Comparison of ENCODE assay signal across 13 cellular contexts in the genomic region with DNA sequence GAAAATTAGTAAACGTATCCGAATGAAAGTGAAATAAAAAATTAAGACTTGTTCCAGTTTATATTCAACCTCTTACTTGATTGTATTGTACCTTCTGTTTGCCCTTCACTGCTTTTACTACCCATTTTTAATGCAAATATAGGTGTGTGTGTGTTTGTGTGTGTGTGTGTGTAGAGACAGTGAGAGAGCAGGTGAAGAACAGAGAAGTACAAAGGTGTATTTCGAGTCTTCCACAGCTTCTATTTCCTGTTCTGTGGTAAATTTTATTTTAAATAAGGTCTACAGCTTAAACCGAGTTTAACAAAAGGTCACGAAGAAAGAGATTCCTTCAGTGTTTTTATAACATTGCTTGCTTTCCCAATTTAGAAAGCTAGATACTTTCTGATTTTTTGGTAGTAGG. TPM values are rescaled to one million over a fixed set of nuclear protein-coding genes. Genes with fewer than 3 reads are reported as not detected.
DNase-seq lines count a peak whose midpoint lies in the region; ATAC-seq and TF ChIP-seq lines count a peak whose summit lies in the region.
"Had no signal": no experiment of that assay in that cellular context is flagged by ENCODE, and none has a peak within 500 bp of the region (broad histone marks: within the 10 kb centered on the region; RNA-seq: fewer than 3 reads in every experiment).

No MANE protein-coding gene starts in this region.

- H3K36me3 Mint-ChIP-seq in activated naive CD8-positive, alpha-beta T cell treated with anti-CD3 and anti-CD28 coated beads, Interleukin-2, amount 50 U/mL, for 24 hours (ENCODE audit: low read depth) = peaks cover 15% of the 10 kb centered on the region
- peaks cover 37% of the 10 kb centered on the region for H3K36me3 Mint-ChIP-seq in mesothelial cell of epicardium
- H3K36me3 Mint-ChIP-seq in nephron progenitor cell (ENCODE audit: low read depth) = peaks cover 34% of the 10 kb centered on the region

- peaks cover 61% of the 10 kb centered on the region for H3K79me2 ChIP-seq in SK-N-SH (ENCODE audit: insufficient read depth)

- peaks cover 20 to 76% of the 10 kb centered on the region in 2 experiments; a peak in 3 of 4 replicates for H3K4me1 ChIP-seq in SK-N-SH (ENCODE audit: control insufficient read depth in 1 of 2, insufficient read depth in 2 of 2, low read depth in 1 of 2, low read length in 1 of 2)
- H3K4me1 ChIP-seq in suprapubic skin = peaks cover 52% of the 10 kb centered on the region

- H3K27me3 Mint-ChIP-seq in activated naive CD8-positive, alpha-beta T cell treated with anti-CD3 and anti-CD28 coated beads, Interleukin-2, amount 50 U/mL, for 24 hours = no peaks in the 10 kb centered on the region
- H3K27me3 Mint-ChIP-seq in mesothelial cell of epicardium (ENCODE audit: low read depth) = no peaks in the 10 kb centered on the region
- H3K27me3 Mint-ChIP-seq in nephron progenitor cell (ENCODE audit: low read depth, poor library complexity) = peaks cover 5% of the 10 kb centered on the region

- H3K4me1 Mint-ChIP-seq in activated naive CD8-positive, alpha-beta T cell treated with anti-CD3 and anti-CD28 coated beads, Interleukin-2, amount 50 U/mL, for 24 hours = peaks cover 41% of the 10 kb centered on the region
- peaks cover 56% of the 10 kb centered on the region for H3K4me1 Mint-ChIP-seq in mesothelial cell of epicardium
- peaks cover 70% of the 10 kb centered on the region for H3K4me1 Mint-ChIP-seq in nephron progenitor cell

- DNase-seq in SK-N-SH (no peak), mesothelial cell of epicardium (ENCODE audit: low spot score in 2 of 2, unreplicated experiment in 2 of 2) (no peak), suprapubic skin (ENCODE audit: low spot score in 2 of 2) (no peak), nephron progenitor cell (no peak), KG1 (lab: John Stamatoyannopoulos, UW) (no peak)
- no peak for DNase-seq in activated naive CD8-positive, alpha-beta T cell treated with anti-CD3 and anti-CD28 coated beads, Interleukin-2, amount 50 U/mL, for 24 hours
- DNase-seq: 8988T, NCI-H2081 treated with DMSO at 0.1 percent for 48 hours had no signal

- no peak overlapping the region for H3K27ac Mint-ChIP-seq in activated naive CD8-positive, alpha-beta T cell treated with anti-CD3 and anti-CD28 coated beads, Interleukin-2, amount 50 U/mL, for 24 hours
- H3K27ac Mint-ChIP-seq in mesothelial cell of epicardium = peak overlapping the region; percentile 37
- H3K27ac Mint-ChIP-seq in nephron progenitor cell = no peak overlapping the region
- H3K27ac Mint-ChIP-seq: activated T-helper 2 cell treated with anti-CD3 and anti-CD28 coated beads, Interferon-gamma antibody, Interleukin-2, Interleukin-4, amounts not matched to agents 10 μg/mL and 5 μg/mL and 100 μg/mL, durations not matched to agents 14 hours and 24 hours and 36 hours; GM23338 had no signal

- peak overlapping the region; percentile 66 for H3K4me2 ChIP-seq in SK-N-SH
- H3K4me2 ChIP-seq: GM23338 had no signal

- H4K20me1 ChIP-seq in SK-N-SH (ENCODE audit: insufficient read depth) = no peaks in the 10 kb centered on the region; the same call in 1 of the 2 replicates

- H3K27me3 ChIP-seq in SK-N-SH (ENCODE audit: insufficient read depth) (no peaks in the 10 kb centered on the region), suprapubic skin (no peaks in the 10 kb centered on the region)

- no peak for TF ChIP-seq RAD21 in SK-N-SH (IDR thresholded peaks at IDR 0.05; ENCODE audit: low read length)

- H3K4me3 Mint-ChIP-seq in activated naive CD8-positive, alpha-beta T cell treated with anti-CD3 and anti-CD28 coated beads, Interleukin-2, amount 50 U/mL, for 24 hours = peak overlapping the region; percentile 25
- no peak overlapping the region for H3K4me3 Mint-ChIP-seq in mesothelial cell of epicardium
- no peak overlapping the region for H3K4me3 Mint-ChIP-seq in nephron progenitor cell
- H3K4me3 Mint-ChIP-seq: GM23338, neural crest cell had no signal

- CTCF ChIA-PET in SK-N-SH (lab: Yijun Ruan, JAX) = interaction anchor here (0.7 to 1.0 kb wide), 2 partner anchors 10 to 18 kb away, joined by 3 to 5 read pairs; no protein-coding TSS in a partner anchor

- H3K9me3 ChIP-seq in SK-N-SH (no peaks in the 10 kb centered on the region), suprapubic skin (no peaks in the 10 kb centered on the region)

- no peak for TF ChIP-seq POLR2A in suprapubic skin (IDR thresholded peaks at IDR 0.05)

- H3K9ac ChIP-seq in SK-N-SH = peak overlapping the region; percentile 64; the same call in 1 of the 2 replicates

- no peak overlapping the region for H2AFZ ChIP-seq in SK-N-SH (ENCODE audit: low read depth)
- H2AFZ ChIP-seq: GM23338 had no signal

- ATAC-seq in SK-N-SH treated with all-trans-retinoic acid at 6 μM for 48 hours = no peak
- no peak for ATAC-seq in activated naive CD8-positive, alpha-beta T cell treated with anti-CD3 and anti-CD28 coated beads, Interleukin-2, amount 50 U/mL, for 24 hours
- ATAC-seq in GM19035 (IDR thresholded peaks at IDR 0.05; ENCODE audit: unreplicated experiment) = no peak
- ATAC-seq: GM23338 had no signal

- H3K27ac ChIP-seq in SK-N-SH (ENCODE audit: low read depth in 2 of 2, low read length in 1 of 2) = peak overlapping the region; percentile 89 to 97; a peak in 3 of 4 replicates
- H3K27ac ChIP-seq in suprapubic skin = peak overlapping the region; percentile 84

- POLR2A ChIA-PET in SK-N-SH (lab: Yijun Ruan, JAX) = no interaction called here

- TF ChIP-seq EP300 in SK-N-SH (IDR thresholded peaks at IDR 0.05; ENCODE audit: borderline replicate concordance in 1 of 2, low read depth in 1 of 2, low read length in 1 of 2) = no peak
- no peak for TF ChIP-seq EP300 in suprapubic skin (IDR thresholded peaks at IDR 0.05)

- peaks cover 57% of the 10 kb centered on the region for H3F3A ChIP-seq in SK-N-SH (replicated peaks; ENCODE audit: insufficient read depth)

- no peaks in the 10 kb centered on the region for H3K9me2 ChIP-seq in SK-N-SH

- H3K4me3 ChIP-seq in SK-N-SH (ENCODE audit: low read depth in 2 of 2, low read length in 1 of 2) (peak overlapping the region; percentile 0 to 43; a peak in 3 of 4 replicates), suprapubic skin (no peak overlapping the region)
- H3K4me3 ChIP-seq: GM23338 had no signal

- 50% methylated on average over 5 of the region's 5 CpGs for WGBS in SK-N-SH (ENCODE audit: low lambda C conversion rate)
- 48% methylated on average over 5 of the region's 5 CpGs for WGBS in suprapubic skin

- TF ChIP-seq CTCF in SK-N-SH (IDR thresholded peaks at IDR 0.05) = no peak
- TF ChIP-seq CTCF in mesothelial cell of epicardium (IDR thresholded peaks at IDR 0.05; ENCODE audit: unreplicated experiment) = no peak
- no peak for TF ChIP-seq CTCF in suprapubic skin (IDR thresholded peaks at IDR 0.05)
- TF ChIP-seq CTCF in nephron progenitor cell (IDR thresholded peaks at IDR 0.05) = no peak

- H3K9me3 Mint-ChIP-seq in activated naive CD8-positive, alpha-beta T cell treated with anti-CD3 and anti-CD28 coated beads, Interleukin-2, amount 50 U/mL, for 24 hours = no peaks in the 10 kb centered on the region
- H3K9me3 Mint-ChIP-seq in mesothelial cell of epicardium (peaks cover 14% of the 10 kb centered on the region), nephron progenitor cell (peaks cover 20% of the 10 kb centered on the region)
- H3K9me3 Mint-ChIP-seq: activated T-helper 2 cell treated with anti-CD3 and anti-CD28 coated beads, Interferon-gamma antibody, Interleukin-2, Interleukin-4, amounts not matched to agents 10 μg/mL and 5 μg/mL and 100 μg/mL, durations not matched to agents 14 hours and 24 hours and 36 hours had no signal

- H3K36me3 ChIP-seq in SK-N-SH (replicated peaks in 1 of 2; ENCODE audit: control insufficient read depth in 1 of 2, insufficient read depth in 2 of 2, low read length in 1 of 2) (peaks cover 0 to 26% of the 10 kb centered on the region in 2 experiments), suprapubic skin (no peaks in the 10 kb centered on the region)

TF ChIP-seq in SK-N-SH, 30 proteins besides CTCF, POLR2A, EP300 and RAD21:
- TF ChIP-seq FOXJ3 (CRISPR knock-in tag; IDR thresholded peaks at IDR 0.05) (no peak), YY1 (IDR thresholded peaks at IDR 0.05; ENCODE audit: low read depth) (no peak), SIN3A (IDR thresholded peaks at IDR 0.05; ENCODE audit: borderline replicate concordance, low read depth, low read length) (no peak), NRF1 (IDR thresholded peaks at IDR 0.05; ENCODE audit: low read depth, low read length) (no peak), GATA2 (CRISPR knock-in tag; IDR thresholded peaks at IDR 0.05) (no peak), ELF1 (IDR thresholded peaks at IDR 0.05) (no peak), SMC3 (IDR thresholded peaks at IDR 0.05; ENCODE audit: low read depth, low read length) (no peak), RCOR1 (IDR thresholded peaks at IDR 0.05; ENCODE audit: low read length) (no peak)

TF ChIP-seq in SK-N-SH treated with all-trans-retinoic acid at 6 μM for 48 hours, 23 proteins besides CTCF, POLR2A, EP300 and RAD21 (continues in another document):
- no peak for TF ChIP-seq CSDC2 (CRISPR knock-in tag; IDR thresholded peaks at IDR 0.05)
- no peak for TF ChIP-seq SNAI2 (CRISPR knock-in tag; IDR thresholded peaks at IDR 0.05)
- TF ChIP-seq, protein P1, sequence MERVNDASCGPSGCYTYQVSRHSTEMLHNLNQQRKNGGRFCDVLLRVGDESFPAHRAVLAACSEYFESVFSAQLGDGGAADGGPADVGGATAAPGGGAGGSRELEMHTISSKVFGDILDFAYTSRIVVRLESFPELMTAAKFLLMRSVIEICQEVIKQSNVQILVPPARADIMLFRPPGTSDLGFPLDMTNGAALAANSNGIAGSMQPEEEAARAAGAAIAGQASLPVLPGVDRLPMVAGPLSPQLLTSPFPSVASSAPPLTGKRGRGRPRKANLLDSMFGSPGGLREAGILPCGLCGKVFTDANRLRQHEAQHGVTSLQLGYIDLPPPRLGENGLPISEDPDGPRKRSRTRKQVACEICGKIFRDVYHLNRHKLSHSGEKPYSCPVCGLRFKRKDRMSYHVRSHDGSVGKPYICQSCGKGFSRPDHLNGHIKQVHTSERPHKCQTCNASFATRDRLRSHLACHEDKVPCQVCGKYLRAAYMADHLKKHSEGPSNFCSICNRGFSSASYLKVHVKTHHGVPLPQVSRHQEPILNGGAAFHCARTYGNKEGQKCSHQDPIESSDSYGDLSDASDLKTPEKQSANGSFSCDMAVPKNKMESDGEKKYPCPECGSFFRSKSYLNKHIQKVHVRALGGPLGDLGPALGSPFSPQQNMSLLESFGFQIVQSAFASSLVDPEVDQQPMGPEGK (CRISPR knock-in tag; IDR thresholded peaks at IDR 0.05; ENCODE audit: borderline replicate concordance) = no peak
- TF ChIP-seq BACH2 (CRISPR knock-in tag; IDR thresholded peaks at IDR 0.05; ENCODE audit: borderline replicate concordance) = no peak
- no peak for TF ChIP-seq TOX (CRISPR knock-in tag; IDR thresholded peaks at IDR 0.05; ENCODE audit: borderline replicate concordance)

RNA-seq across cellular contexts. Expression of a gene that starts 12.7 kb away (rescaled TPM):
- 47.5 and 48.7 TPM in 2 replicates for polyA plus RNA-seq in SK-N-SH (2012; rRNA removed)
- 30.8 and 31.9 TPM in 2 replicates for polyA plus RNA-seq in SK-N-SH (2012; cell fraction: cytosol; rRNA removed)
- 94.2 and 132 TPM in 2 replicates for polyA plus RNA-seq in SK-N-SH (2012; cell fraction: nucleus; rRNA removed)
- total RNA-seq in mesothelial cell of epicardium = 281 to 302 TPM (median 293 TPM) in 3 replicates
- 100 to 1,000 TPM in 1 of 4 donors, 10 to 100 TPM in 3; 52.9 to 129 (median 72.1) TPM for total RNA-seq in suprapubic skin
